Comparison of ENCODE assay signal across 26 cellular contexts in genomic region chrX:43876680-43877079, GRCh38. TPM values are rescaled to one million over a fixed set of nuclear protein-coding genes. Genes with fewer than 3 reads are reported as not detected.
"Had no signal": no experiment of that assay in that cellular context is flagged by ENCODE, and none has a peak within 500 bp of the region (broad histone marks: within the 10 kb centered on the region; RNA-seq: fewer than 3 reads in every experiment).

No MANE protein-coding gene starts in this region.

- ATAC-seq: activated CD4-positive, CD25-positive, alpha-beta regulatory T cell treated with anti-CD3 and anti-CD28 coated beads, Interleukin-2, amount 50 U/mL, for 24 hours; activated CD8-positive, alpha-beta T cell treated with anti-CD3 and anti-CD28 coated beads for 36 hours; activated T-cell treated with anti-CD3 and anti-CD28 coated beads, Interleukin-2, amount 50 U/mL, for 4 hours; activated T-helper 17 cell treated with anti-CD3 and anti-CD28 coated beads, Interleukin-2, amount 50 U/mL, for 72 hours; esophagus mucosa; T-helper 17 cell had no signal

- H3K27ac ChIP-seq: brain microvascular endothelial cell, dorsolateral prefrontal cortex, WERI-Rb-1 had no signal

- H3K4me3 ChIP-seq: coronary artery, dorsolateral prefrontal cortex had no signal

- H3K36me3 ChIP-seq: brain microvascular endothelial cell, WERI-Rb-1 had no signal

- DNase-seq: activated B cell treated with CpG ODN at 0.5 μM for 24 hours; activated CD4-positive, alpha-beta T cell treated with anti-CD3 and anti-CD28 coated beads for 48 hours; activated CD4-positive, alpha-beta T cell treated with anti-CD3 and anti-CD28 coated beads, Interleukin-2, amount 50 U/mL, for 1 hour; activated CD4-positive, alpha-beta T cell treated with anti-CD3 and anti-CD28 coated beads, Interleukin-2, amount 50 U/mL, for 48 hours; activated CD8-positive, alpha-beta memory T cell treated with anti-CD3 and anti-CD28 coated beads for 24 hours; activated CD8-positive, alpha-beta T cell treated with anti-CD3 and anti-CD28 coated beads for 36 hours; activated effector memory CD4-positive, alpha-beta T cell treated with Interleukin-2 at 50 U/mL for 16 hours; activated gamma-delta T cell treated with Interleukin-2 at 50 U/mL for 16 hours; activated naive CD4-positive, alpha-beta T cell treated with anti-CD3 and anti-CD28 coated beads, Interleukin-2, amount 50 U/mL, for 16 hours; activated naive CD4-positive, alpha-beta T cell treated with Interleukin-2 at 50 U/mL for 16 hours; activated T-cell treated with anti-CD3 and anti-CD28 coated beads, Interleukin-2, amount 50 U/mL, for 4 hours; amniotic stem cell; anterior cingulate cortex; brain microvascular endothelial cell; dorsolateral prefrontal cortex; effector memory CD4-positive, alpha-beta T cell; endodermal cell; foreskin fibroblast; head of caudate nucleus; T-helper 17 cell; T1000; WERI-Rb-1 had no signal

- H3K27me3 ChIP-seq: brain microvascular endothelial cell had no signal

RNA-seq across cellular contexts. Expression of gene MAOB, which starts 5.6 kb away (rescaled TPM):
- total RNA-seq: activated B cell treated with CpG ODN at 0.5 μM for 24 hours; activated CD8-positive, alpha-beta T cell treated with anti-CD3 and anti-CD28 coated beads for 36 hours; activated T-helper 17 cell treated with anti-CD3 and anti-CD28 coated beads, Interleukin-2, amount 50 U/mL, for 72 hours had no signal
